Comparison of ENCODE assay signal across 8 cellular contexts in genomic region chr2:70767094-70767698, GRCh38. TPM values are rescaled to one million over a fixed set of nuclear protein-coding genes. Genes with fewer than 3 reads are reported as not detected.
DNase-seq lines count a peak whose midpoint lies in the region; ATAC-seq and TF ChIP-seq lines count a peak whose summit lies in the region.

No MANE protein-coding gene starts in this region.

- peaks cover 65% of the 10 kb centered on the region for H3K27me3 Mint-ChIP-seq in osteocyte (ENCODE audit: unreplicated experiment)

- no peaks in the 10 kb centered on the region for H3K36me3 Mint-ChIP-seq in osteocyte (ENCODE audit: unreplicated experiment)

- peaks cover 11% of the 10 kb centered on the region for H3K4me1 ChIP-seq in mucosa of descending colon (ENCODE audit: low read depth)

- intact Hi-C loops in mucosa of descending colon (cut with DNase I, micrococcal nuclease), result no loop called here

- ATAC-seq in mucosa of descending colon (peak; percentile 18), HG03378 (IDR thresholded peaks at IDR 0.05; ENCODE audit: unreplicated experiment) (no peak), GM18517 (IDR thresholded peaks at IDR 0.05; ENCODE audit: unreplicated experiment) (no peak)

- no peaks in the 10 kb centered on the region for H3K9me3 ChIP-seq in mucosa of descending colon

- no peaks in the 10 kb centered on the region for H3K9me3 Mint-ChIP-seq in osteocyte (ENCODE audit: unreplicated experiment)

- peak; percentile 73 for DNase-seq in DMS53 (lab: John Stamatoyannopoulos, UW)
- DNase-seq in DMS53 treated with DMSO at 0.1 percent for 48 hours (lab: John Stamatoyannopoulos, UW; ENCODE audit: unreplicated experiment), result no peak
- peak; percentile 74 for DNase-seq in NCI-H526 treated with DMSO at 0.1 percent for 48 hours (lab: John Stamatoyannopoulos, UW)
- DNase-seq in caudate nucleus (lab: John Stamatoyannopoulos, UW), result peak in 25 of 61 donors; percentile 4 to 63 (median 31)
- peak in 1 of 3 donors; percentile 46 for DNase-seq in mucosa of descending colon
- no peak for DNase-seq in osteocyte (ENCODE audit: extremely low spot score, unreplicated experiment)

- no peak overlapping the region for H3K27ac Mint-ChIP-seq in osteocyte (ENCODE audit: unreplicated experiment)

- H3K27ac ChIP-seq in caudate nucleus (ENCODE audit: low read depth, low read length), result peak overlapping the region; percentile 62

- TF ChIP-seq CTCF in mucosa of descending colon (IDR thresholded peaks at IDR 0.05) (no peak), osteocyte (IDR thresholded peaks at IDR 0.05) (no peak)

- no peak overlapping the region for H3K4me3 Mint-ChIP-seq in osteocyte (ENCODE audit: unreplicated experiment)

- H3K36me3 ChIP-seq in mucosa of descending colon (ENCODE audit: low read depth), result no peaks in the 10 kb centered on the region

- no peak overlapping the region for H3K4me3 ChIP-seq in mucosa of descending colon

- H3K4me1 Mint-ChIP-seq in osteocyte (ENCODE audit: unreplicated experiment), result peaks cover 11% of the 10 kb centered on the region

RNA-seq across cellular contexts. Expression of gene ADD2, which starts 0.8 kb away (rescaled TPM):
- total RNA-seq in mucosa of descending colon, result 1 to 10 TPM in 2 of 3 donors, under 1 TPM in 1; 0.43 to 4.0 (median 1.1) TPM
- total RNA-seq in osteocyte, result not detected in 2 replicates

RNA-seq across cellular contexts. Expression of gene FIGLA, which starts 23.2 kb away (rescaled TPM):
- total RNA-seq in mucosa of descending colon, result not detected
- not detected in 2 replicates for total RNA-seq in osteocyte

RNA-seq across cellular contexts. Expression of gene CLEC4F, which starts 53.2 kb away (rescaled TPM):
- under 1 TPM in 2 of 3 donors, not detected in 1; 0.14 to 0.19 TPM for total RNA-seq in mucosa of descending colon
- not detected in 2 replicates for total RNA-seq in osteocyte

Comparison
In these comparisons a context has a peak if more than half of its experiments do, and no peak if none do; other contexts are left out.
1. DNase-seq: peak in DMS53 (single experiment) and NCI-H526 treated with DMSO at 0.1 percent for 48 hours (single experiment); none in DMS53 treated with DMSO at 0.1 percent for 48 hours (single experiment) and osteocyte (single experiment).